ENCODE assay signal across 9 cellular contexts in the genomic region with DNA sequence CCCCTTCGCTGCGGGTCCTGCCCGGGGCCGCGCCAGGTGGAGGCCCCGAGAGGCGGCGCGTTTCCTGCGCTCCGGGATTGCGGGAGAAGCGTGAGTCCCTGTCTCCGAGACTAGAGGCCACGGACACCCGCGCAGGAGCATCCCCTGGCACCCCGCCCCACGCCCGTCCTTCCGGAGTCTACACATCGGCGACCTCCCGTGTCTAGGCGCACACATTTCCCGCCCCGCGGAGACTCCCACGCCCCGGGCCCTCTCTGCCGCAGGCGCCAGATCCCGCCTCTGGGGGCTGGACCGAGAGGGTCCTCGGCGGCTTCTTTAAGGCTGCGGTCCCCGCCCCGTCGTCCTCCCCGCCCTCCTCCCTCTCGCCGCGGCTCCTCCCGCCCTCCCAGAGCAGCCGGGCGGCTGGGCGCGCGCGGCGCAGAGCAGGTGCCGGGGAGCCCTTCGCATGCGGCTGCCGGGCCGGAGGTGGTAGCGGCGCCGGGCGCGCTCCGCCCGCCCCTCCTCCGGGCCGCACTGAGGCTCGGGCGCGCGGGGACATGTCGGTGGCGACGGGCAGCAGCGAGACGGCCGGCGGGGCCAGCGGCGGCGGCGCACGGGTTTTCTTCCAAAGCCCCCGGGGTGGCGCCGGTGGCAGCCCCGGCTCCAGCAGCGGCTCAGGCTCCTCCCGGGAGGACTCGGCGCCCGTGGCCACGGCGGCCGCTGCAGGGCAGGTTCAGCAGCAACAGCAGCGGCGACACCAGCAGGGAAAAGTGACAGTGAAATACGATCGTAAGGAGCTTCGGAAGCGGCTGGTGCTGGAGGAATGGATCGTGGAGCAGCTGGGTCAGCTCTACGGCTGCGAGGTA. TPM values are rescaled to one million over a fixed set of nuclear protein-coding genes. Genes with fewer than 3 reads are reported as not detected.
DNase-seq lines count a peak whose midpoint lies in the region; ATAC-seq, FAIRE-seq and TF ChIP-seq lines count a peak whose summit lies in the region.
"Had no signal": no experiment of that assay in that cellular context is flagged by ENCODE, and none has a peak within 500 bp of the region (broad histone marks: within the 10 kb centered on the region; RNA-seq: fewer than 3 reads in every experiment).

A gene with protein sequence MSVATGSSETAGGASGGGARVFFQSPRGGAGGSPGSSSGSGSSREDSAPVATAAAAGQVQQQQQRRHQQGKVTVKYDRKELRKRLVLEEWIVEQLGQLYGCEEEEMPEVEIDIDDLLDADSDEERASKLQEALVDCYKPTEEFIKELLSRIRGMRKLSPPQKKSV (plus strand): TSS at position 388 of the 845 bp plus-strand sequence. CDS start 149 bp downstream, at position 537.

- intact Hi-C loops in esophagus squamous epithelium (cut with DNase I): loop anchor here (10.0 kb wide), 1 partner anchor 112 kb away; no protein-coding TSS in a partner anchor

- no peak within 1 kb of the TSS for H3K4me3 ChIP-seq in CD4-positive, CD25-positive, alpha-beta regulatory T cell (ENCODE audit: low read depth, low read length)
- H3K4me3 ChIP-seq in WI38 (ENCODE audit: low read depth, low read length) (0 out of 2 replicates have a peak within 1 kb of the TSS, but pooled peaks have one; percentile 10), esophagus squamous epithelium (peak within 1 kb of the TSS; percentile 63 to 75 (median 67))

- H3K27ac Mint-ChIP-seq in CD4-positive, CD25-positive, alpha-beta regulatory T cell: no peak within 1 kb of the TSS
- H3K27ac Mint-ChIP-seq in IgD-negative memory B cell: peak within 1 kb of the TSS in 1 of 3 donors; percentile 69
- H3K27ac Mint-ChIP-seq in natural killer cell treated with Interleukin-12 subunit alpha and Interleukin-12 subunit beta and Interleukin-15 and Interleukin-18, amount 100 ng/mL, for 72 hours: no peak within 1 kb of the TSS

- FAIRE-seq in urothelium cell line (lab: Jason Lieb, UNC): peak; percentile 62

- TF ChIP-seq POLR2A in esophagus squamous epithelium (IDR thresholded peaks at IDR 0.05): peak in 1 of 4 donors; percentile 63

- no peaks in the 10 kb centered on the region for H3K36me3 ChIP-seq in CD4-positive, CD25-positive, alpha-beta regulatory T cell (ENCODE audit: control insufficient read depth, insufficient read depth, low read length)
- H3K36me3 ChIP-seq in esophagus squamous epithelium: no peaks in the 10 kb centered on the region

- 0 to 2% methylated on average over 5 to 8 of the region's 103 CpGs for WGBS in esophagus squamous epithelium, 2 donors

- no peak for ATAC-seq in CD4-positive, CD25-positive, alpha-beta regulatory T cell (ENCODE audit: low read depth in 2 of 2)
- peak; percentile 70 to 75 for ATAC-seq in natural killer cell treated with Interleukin-12 subunit alpha and Interleukin-12 subunit beta and Interleukin-15 and Interleukin-18, amount 100 ng/mL, for 72 hours
- ATAC-seq in HG02678 (IDR thresholded peaks at IDR 0.05; ENCODE audit: unreplicated experiment): no peak
- ATAC-seq in GM19455 (IDR thresholded peaks at IDR 0.05; ENCODE audit: unreplicated experiment): no peak

- H3K4me1 ChIP-seq in CD4-positive, CD25-positive, alpha-beta regulatory T cell (ENCODE audit: control insufficient read depth, insufficient read depth, low read length, poor library complexity, severe bottlenecking): peaks cover 5% of the 10 kb centered on the region
- peaks cover 11 to 45% (median 26%) of the 10 kb centered on the region in 3 donors for H3K4me1 ChIP-seq in esophagus squamous epithelium

- no peaks in the 10 kb centered on the region for H3K9me3 Mint-ChIP-seq in CD4-positive, CD25-positive, alpha-beta regulatory T cell
- H3K9me3 Mint-ChIP-seq in IgD-negative memory B cell: peaks cover 4 to 13% (median 5%) of the 10 kb centered on the region in 3 donors
- H3K9me3 Mint-ChIP-seq in natural killer cell treated with Interleukin-12 subunit alpha and Interleukin-12 subunit beta and Interleukin-15 and Interleukin-18, amount 100 ng/mL, for 72 hours: no peaks in the 10 kb centered on the region

- H3K4me1 Mint-ChIP-seq in CD4-positive, CD25-positive, alpha-beta regulatory T cell: peaks cover 0 to 11% (median under 1%) of the 10 kb centered on the region in 4 donors
- peaks cover 11 to 28% (median 21%) of the 10 kb centered on the region in 3 donors for H3K4me1 Mint-ChIP-seq in IgD-negative memory B cell
- H3K4me1 Mint-ChIP-seq in natural killer cell treated with Interleukin-12 subunit alpha and Interleukin-12 subunit beta and Interleukin-15 and Interleukin-18, amount 100 ng/mL, for 72 hours (ENCODE audit: low read depth in 2 of 2): peaks cover 0 to 7% of the 10 kb centered on the region in 2 donors

- H3K4me3 Mint-ChIP-seq in CD4-positive, CD25-positive, alpha-beta regulatory T cell: peak within 1 kb of the TSS in 3 of 4 donors; percentile 16 to 83 (median 72)
- H3K4me3 Mint-ChIP-seq in IgD-negative memory B cell: peak within 1 kb of the TSS; percentile 67 to 92 (median 79)
- H3K4me3 Mint-ChIP-seq in natural killer cell treated with Interleukin-12 subunit alpha and Interleukin-12 subunit beta and Interleukin-15 and Interleukin-18, amount 100 ng/mL, for 72 hours: peak within 1 kb of the TSS; percentile 58

- no peaks in the 10 kb centered on the region for H3K9me3 ChIP-seq in CD4-positive, CD25-positive, alpha-beta regulatory T cell (ENCODE audit: control insufficient read depth in 2 of 2, low read length in 2 of 2)
- H3K9me3 ChIP-seq in esophagus squamous epithelium: no peaks in the 10 kb centered on the region

- no peak within 1 kb of the TSS for H3K27ac ChIP-seq in CD4-positive, CD25-positive, alpha-beta regulatory T cell (ENCODE audit: insufficient read depth, low read length, poor library complexity, severe bottlenecking)
- H3K27ac ChIP-seq in esophagus squamous epithelium: peak within 1 kb of the TSS; percentile 43 to 74 (median 73)

- H3K27me3 Mint-ChIP-seq in CD4-positive, CD25-positive, alpha-beta regulatory T cell: peaks cover 74% of the 10 kb centered on the region
- H3K27me3 Mint-ChIP-seq in IgD-negative memory B cell: peaks cover 52% of the 10 kb centered on the region
- H3K27me3 Mint-ChIP-seq in natural killer cell treated with Interleukin-12 subunit alpha and Interleukin-12 subunit beta and Interleukin-15 and Interleukin-18, amount 100 ng/mL, for 72 hours: peaks cover 48 to 75% of the 10 kb centered on the region in 2 donors

- H3K36me3 Mint-ChIP-seq in CD4-positive, CD25-positive, alpha-beta regulatory T cell: no peaks in the 10 kb centered on the region
- H3K36me3 Mint-ChIP-seq in IgD-negative memory B cell: peaks cover 4% of the 10 kb centered on the region
- no peaks in the 10 kb centered on the region for H3K36me3 Mint-ChIP-seq in natural killer cell treated with Interleukin-12 subunit alpha and Interleukin-12 subunit beta and Interleukin-15 and Interleukin-18, amount 100 ng/mL, for 72 hours

- DNase-seq in CD4-positive, CD25-positive, alpha-beta regulatory T cell: peak in 1 of 3 donors; percentile 9
- no peak for DNase-seq in esophagus squamous epithelium (lab: John Stamatoyannopoulos, UW)
- DNase-seq in natural killer cell treated with Interleukin-12 subunit alpha and Interleukin-12 subunit beta and Interleukin-15 and Interleukin-18, amount 100 ng/mL, for 72 hours (ENCODE audit: low spot score): no peak
- peak; percentile 89 for DNase-seq in urothelium cell line (ENCODE audit: low spot score)

- no peak for TF ChIP-seq CTCF in WI38 (IDR thresholded peaks at IDR 0.05; ENCODE audit: low read depth, low read length)
- no peak for TF ChIP-seq CTCF in esophagus squamous epithelium (IDR thresholded peaks at IDR 0.05)

- peaks cover 39% of the 10 kb centered on the region for H3K27me3 ChIP-seq in CD4-positive, CD25-positive, alpha-beta regulatory T cell (ENCODE audit: control insufficient read depth, insufficient read depth, low read length)
- peaks cover 0 to 80% (median 8%) of the 10 kb centered on the region in 4 donors for H3K27me3 ChIP-seq in esophagus squamous epithelium

RNA-seq across cellular contexts. Expression of the gene that starts here (rescaled TPM):
- total RNA-seq in CD4-positive, CD25-positive, alpha-beta regulatory T cell: not detected
- not detected for polyA plus RNA-seq in CD4-positive, CD25-positive, alpha-beta regulatory T cell
- not detected for polyA plus RNA-seq in IgD-negative memory B cell
- 10 to 100 TPM in 3 of 4 donors, 1 to 10 TPM in 1; 9.3 to 27.8 (median 21.3) TPM for total RNA-seq in esophagus squamous epithelium
- under 1 TPM in 1 of 2 donors, not detected in 1; 0.73 TPM for total RNA-seq in natural killer cell treated with Interleukin-12 subunit alpha and Interleukin-12 subunit beta and Interleukin-15 and Interleukin-18, amount 100 ng/mL, for 72 hours
- total RNA-seq: pulmonary artery endothelial cell had no signal

Comparison
In these comparisons a context has a peak if more than half of its experiments do, and no peak if none do; other contexts are left out.
1. RNA of the gene that starts here (total RNA-seq): 9.3 to 27.8 TPM in esophagus squamous epithelium; 0.73 TPM in natural killer cell treated with Interleukin-12 subunit alpha and Interleukin-12 subunit beta and Interleukin-15 and Interleukin-18, amount 100 ng/mL, for 72 hours and not detected in CD4-positive, CD25-positive, alpha-beta regulatory T cell (single experiment); every median in the first group is over 4 times any median in the second.
2. Peak in ATAC-seq in natural killer cell treated with Interleukin-12 subunit alpha and Interleukin-12 subunit beta and Interleukin-15 and Interleukin-18, amount 100 ng/mL, for 72 hours; RNA of the gene not detected or under 1 TPM.
3. Peak in every context shown above with its lines, with median percentiles within 50 percentile points of each other: H3K4me3 Mint-ChIP-seq.